ENCODE assay signal across 23 cellular contexts in the genomic region with DNA sequence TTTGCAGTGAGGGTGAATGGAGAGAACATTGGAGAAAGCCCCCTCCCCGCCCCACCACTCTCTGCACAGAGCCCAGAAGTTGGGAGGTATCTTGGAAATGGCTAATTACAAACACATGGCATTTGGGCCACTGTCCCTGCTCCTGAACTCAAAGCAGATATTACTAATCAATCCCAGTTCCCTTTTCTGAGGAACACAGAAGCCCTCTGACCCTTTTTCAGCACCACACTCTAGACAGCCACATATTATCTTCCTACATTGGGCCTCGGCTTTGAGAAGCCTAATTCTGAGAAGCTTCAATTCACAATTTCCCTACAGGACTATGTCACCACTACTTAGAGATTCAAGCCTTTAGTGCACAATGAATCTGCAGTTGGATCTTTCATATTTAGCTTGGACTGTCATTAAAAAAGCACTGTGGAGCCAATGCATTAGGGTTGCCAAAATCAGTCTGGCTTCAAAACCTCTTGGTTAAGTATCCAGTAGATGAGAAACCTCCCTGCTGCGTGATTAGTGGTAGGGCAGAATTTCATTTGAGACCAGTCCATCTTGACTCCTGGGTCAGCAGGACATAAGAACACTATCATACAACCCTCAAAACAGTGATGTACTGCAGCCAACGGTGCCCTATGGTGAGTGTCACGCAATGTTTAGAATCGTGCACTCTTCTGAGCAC. TPM values are rescaled to one million over a fixed set of nuclear protein-coding genes. Genes with fewer than 3 reads are reported as not detected.
DNase-seq lines count a peak whose midpoint lies in the region; ATAC-seq and TF ChIP-seq lines count a peak whose summit lies in the region.
"Had no signal": no experiment of that assay in that cellular context is flagged by ENCODE, and none has a peak within 500 bp of the region (broad histone marks: within the 10 kb centered on the region; RNA-seq: fewer than 3 reads in every experiment).

No MANE protein-coding gene starts in this region.

- H3K27ac ChIP-seq in trophoblast cell (ENCODE audit: low read depth, low read length), result no peak overlapping the region
- H3K27ac ChIP-seq: 22Rv1, KMS-11, SJSA1 had no signal

- H4K91ac ChIP-seq in trophoblast cell (ENCODE audit: low read depth, low read length), result no peak overlapping the region

- no peak overlapping the region for H3K14ac ChIP-seq in trophoblast cell (ENCODE audit: low read length)

- H3K4me3 Mint-ChIP-seq in brain, result peak overlapping the region in 1 of 5 experiments; percentile 39
- no peak overlapping the region for H3K4me3 Mint-ChIP-seq in stimulated activated memory B cell treated with anti-CD40 and anti-IgM and Interleukin-4, amounts not matched to agents 10 μg/mL and 1 μg/mL and 100 μg/mL, for 72 hours
- H3K4me3 Mint-ChIP-seq in activated T-cell treated with anti-CD3 and anti-CD28 coated beads, Interleukin-2, amount 50 U/mL, for 4 hours, result no peak overlapping the region
- H3K4me3 Mint-ChIP-seq: activated CD8-positive, alpha-beta T cell treated with anti-CD3 and anti-CD28 coated beads, Interleukin-2, amount 10 ng/mL, durations not matched to agents 7 days and 5 days; activated naive CD4-positive, alpha-beta T cell treated with anti-CD3 and anti-CD28 coated beads for 36 hours; natural killer cell treated with Interleukin-12 subunit alpha and Interleukin-12 subunit beta and Interleukin-15 and Interleukin-18, amount 100 ng/mL, for 72 hours had no signal

- H3K9ac ChIP-seq in trophoblast cell (ENCODE audit: low read length), result no peak overlapping the region
- H3K9ac ChIP-seq: KMS-11 had no signal

- H3K4me1 Mint-ChIP-seq in brain, result peaks cover 46% of the 10 kb centered on the region
- H3K4me1 Mint-ChIP-seq in stimulated activated memory B cell treated with anti-CD40 and anti-IgM and Interleukin-4, amounts not matched to agents 10 μg/mL and 1 μg/mL and 100 μg/mL, for 72 hours, result peaks cover 40% of the 10 kb centered on the region
- H3K4me1 Mint-ChIP-seq in activated T-cell treated with anti-CD3 and anti-CD28 coated beads, Interleukin-2, amount 50 U/mL, for 4 hours (ENCODE audit: low read depth), result peaks cover 7% of the 10 kb centered on the region

- H2AFZ ChIP-seq in trophoblast cell (ENCODE audit: insufficient read depth, low read length, poor library complexity), result no peak overlapping the region

- H3K79me2 ChIP-seq in trophoblast cell (ENCODE audit: control insufficient read depth, insufficient read depth, low read length, poor library complexity), result no peaks in the 10 kb centered on the region

- H3K23ac ChIP-seq in trophoblast cell (ENCODE audit: low read length), result no peak overlapping the region

- no peak overlapping the region for H2BK12ac ChIP-seq in trophoblast cell (ENCODE audit: low read length)

- H3K4ac ChIP-seq in trophoblast cell (ENCODE audit: low read depth, low read length), result no peak overlapping the region

- no peak overlapping the region for H3K4me3 ChIP-seq in trophoblast cell (ENCODE audit: low read depth, low read length)
- H3K4me3 ChIP-seq: HAP-1, SJSA1, tibial nerve had no signal

- peaks cover 6% of the 10 kb centered on the region for H3K36me3 Mint-ChIP-seq in brain
- H3K36me3 Mint-ChIP-seq in stimulated activated memory B cell treated with anti-CD40 and anti-IgM and Interleukin-4, amounts not matched to agents 10 μg/mL and 1 μg/mL and 100 μg/mL, for 72 hours, result peaks cover 52% of the 10 kb centered on the region
- H3K36me3 Mint-ChIP-seq in activated T-cell treated with anti-CD3 and anti-CD28 coated beads, Interleukin-2, amount 50 U/mL, for 4 hours (ENCODE audit: insufficient read depth), result no peaks in the 10 kb centered on the region
- H3K36me3 Mint-ChIP-seq: natural killer cell treated with Interleukin-12 subunit alpha and Interleukin-12 subunit beta and Interleukin-15 and Interleukin-18, amount 100 ng/mL, for 72 hours had no signal

- H3K27me3 ChIP-seq in trophoblast cell (ENCODE audit: insufficient read depth, low read length), result no peaks in the 10 kb centered on the region
- H3K27me3 ChIP-seq: SJSA1, tibial nerve had no signal

- H3K18ac ChIP-seq in trophoblast cell (ENCODE audit: low read length), result no peak overlapping the region

- H2BK5ac ChIP-seq in trophoblast cell (ENCODE audit: low read depth, low read length, poor library complexity), result no peak overlapping the region

- H3K27ac Mint-ChIP-seq in brain, result peak overlapping the region; percentile 72 to 94 (median 87)
- H3K27ac Mint-ChIP-seq in stimulated activated memory B cell treated with anti-CD40 and anti-IgM and Interleukin-4, amounts not matched to agents 10 μg/mL and 1 μg/mL and 100 μg/mL, for 72 hours, result peak overlapping the region; percentile 13
- H3K27ac Mint-ChIP-seq: activated CD8-positive, alpha-beta T cell treated with anti-CD3 and anti-CD28 coated beads, Interleukin-2, amount 10 ng/mL, durations not matched to agents 7 days and 5 days; activated naive CD4-positive, alpha-beta T cell treated with anti-CD3 and anti-CD28 coated beads for 36 hours; natural killer cell treated with Interleukin-12 subunit alpha and Interleukin-12 subunit beta and Interleukin-15 and Interleukin-18, amount 100 ng/mL, for 72 hours had no signal

- no peak overlapping the region for H2BK120ac ChIP-seq in trophoblast cell (ENCODE audit: insufficient read depth, low read length, poor library complexity)

- no peak overlapping the region for H3K4me2 ChIP-seq in trophoblast cell (ENCODE audit: low read length)
- H3K4me2 ChIP-seq: KMS-11 had no signal

- H3K27me3 Mint-ChIP-seq in brain, result no peaks in the 10 kb centered on the region
- H3K27me3 Mint-ChIP-seq in stimulated activated memory B cell treated with anti-CD40 and anti-IgM and Interleukin-4, amounts not matched to agents 10 μg/mL and 1 μg/mL and 100 μg/mL, for 72 hours, result no peaks in the 10 kb centered on the region
- H3K27me3 Mint-ChIP-seq in activated T-cell treated with anti-CD3 and anti-CD28 coated beads, Interleukin-2, amount 50 U/mL, for 4 hours (ENCODE audit: low read depth), result peaks cover 13% of the 10 kb centered on the region
- H3K27me3 Mint-ChIP-seq: natural killer cell treated with Interleukin-12 subunit alpha and Interleukin-12 subunit beta and Interleukin-15 and Interleukin-18, amount 100 ng/mL, for 72 hours had no signal

- H2AK5ac ChIP-seq in trophoblast cell (ENCODE audit: low read length), result no peak overlapping the region

- no peak overlapping the region for H4K8ac ChIP-seq in trophoblast cell (ENCODE audit: low read depth, low read length)

- TF ChIP-seq CTCF in brain (conservative IDR thresholded peaks at IDR 0.05), result no peak

- peaks cover 0 to 5% (median 0%) of the 10 kb centered on the region in 5 experiments for H3K9me3 Mint-ChIP-seq in brain
- peaks cover 7% of the 10 kb centered on the region for H3K9me3 Mint-ChIP-seq in stimulated activated memory B cell treated with anti-CD40 and anti-IgM and Interleukin-4, amounts not matched to agents 10 μg/mL and 1 μg/mL and 100 μg/mL, for 72 hours
- H3K9me3 Mint-ChIP-seq in activated T-cell treated with anti-CD3 and anti-CD28 coated beads, Interleukin-2, amount 50 U/mL, for 4 hours, result no peaks in the 10 kb centered on the region
- H3K9me3 Mint-ChIP-seq: activated naive CD4-positive, alpha-beta T cell treated with anti-CD3 and anti-CD28 coated beads for 36 hours; natural killer cell treated with Interleukin-12 subunit alpha and Interleukin-12 subunit beta and Interleukin-15 and Interleukin-18, amount 100 ng/mL, for 72 hours had no signal

- peak; percentile 74 for ATAC-seq in stimulated activated memory B cell treated with anti-CD40 and anti-IgM and Interleukin-4, amounts not matched to agents 10 μg/mL and 1 μg/mL and 100 μg/mL, for 72 hours
- no peak for ATAC-seq in activated T-cell treated with anti-CD3 and anti-CD28 coated beads, Interleukin-2, amount 50 U/mL, for 4 hours
- no peak for ATAC-seq in HG03045 (IDR thresholded peaks at IDR 0.05; ENCODE audit: unreplicated experiment)
- ATAC-seq: activated CD4-positive, CD25-positive, alpha-beta regulatory T cell treated with anti-CD3 and anti-CD28 coated beads, Interleukin-2, amount 50 U/mL, for 24 hours; activated CD8-positive, alpha-beta T cell treated with anti-CD3 and anti-CD28 coated beads, Interleukin-2, amount 10 ng/mL, durations not matched to agents 7 days and 5 days; natural killer cell treated with Interleukin-12 subunit alpha and Interleukin-12 subunit beta and Interleukin-15 and Interleukin-18, amount 100 ng/mL, for 72 hours; Panc1; stimulated activated naive CD8-positive, alpha-beta T cell treated with anti-CD3 and anti-CD28 coated beads, Interleukin-15, Interleukin-2, amounts not matched to agents 100 U/mL and 50 U/mL, for 24 hours had no signal

- DNase-seq in DMS79 treated with DMSO at 0.1 percent for 48 hours (lab: John Stamatoyannopoulos, UW) (peak; percentile 99), DMS79 (lab: John Stamatoyannopoulos, UW) (no peak), NCI-H2227 (lab: John Stamatoyannopoulos, UW; ENCODE audit: unreplicated experiment) (peak; percentile 41), trophoblast cell (no peak)
- no peak for DNase-seq in activated T-cell treated with anti-CD3 and anti-CD28 coated beads, Interleukin-2, amount 50 U/mL, for 4 hours
- DNase-seq: activated CD8-positive, alpha-beta T cell treated with anti-CD3 and anti-CD28 coated beads, Interleukin-2, amount 10 ng/mL, durations not matched to agents 7 days and 5 days; activated naive CD4-positive, alpha-beta T cell treated with anti-CD3 and anti-CD28 coated beads for 36 hours; activated T-cell treated with anti-CD3 and anti-CD28 coated beads, Interleukin-2, amount 50 U/mL, for 1 hour; AML-193; effector memory CD4-positive, alpha-beta T cell; stimulated activated CD4-positive, alpha-beta T cell treated with anti-CD3 and anti-CD28 coated beads, Interleukin-2, amount 100 ng/mL, for 24 hours; stimulated activated naive CD8-positive, alpha-beta T cell treated with anti-CD3 and anti-CD28 coated beads, Interleukin-15, Interleukin-2, amounts not matched to agents 100 U/mL and 50 U/mL, for 24 hours had no signal

- no peaks in the 10 kb centered on the region for H3K79me1 ChIP-seq in trophoblast cell (ENCODE audit: low read length)

- H3K36me3 ChIP-seq in trophoblast cell (ENCODE audit: control insufficient read depth in 1 of 2, insufficient read depth in 2 of 2, low read length in 2 of 2), result no peaks in the 10 kb centered on the region
- H3K36me3 ChIP-seq: HAP-1 had no signal

- no CpG with 5 or more reads among the region's 6 CpGs for WGBS in trophoblast cell (ENCODE audit: extremely low coverage, insufficient coverage, insufficient read length)

- H3K9me3 ChIP-seq in trophoblast cell (ENCODE audit: insufficient read depth, low read depth, low read length), result no peaks in the 10 kb centered on the region
- H3K9me3 ChIP-seq: HAP-1, SJSA1, tibial nerve had no signal

- no peak overlapping the region for H4K12ac ChIP-seq in trophoblast cell (ENCODE audit: low read depth, low read length)

- H3K4me1 ChIP-seq in trophoblast cell (ENCODE audit: control insufficient read depth in 1 of 2, insufficient read depth in 2 of 2, low read length in 2 of 2), result peaks cover 3 to 4% of the 10 kb centered on the region in 2 experiments
- H3K4me1 ChIP-seq: HAP-1 had no signal

RNA-seq across cellular contexts. Expression of a gene that starts 26.1 kb away (rescaled TPM):
- 58.2 TPM for polyA plus RNA-seq in brain (ENCODE audit: insufficient read depth, low read depth, low replicate concordance)
- total RNA-seq in activated T-cell treated with anti-CD3 and anti-CD28 coated beads, Interleukin-2, amount 50 U/mL, for 4 hours, result 1 to 10 TPM; 2.2 to 8.0 (median 2.6) TPM
- 8.0 and 9.2 TPM in 2 replicates for polyA plus RNA-seq in trophoblast cell (2013)

Comparison
In these comparisons a context has a peak if more than half of its experiments do, and no peak if none do; other contexts are left out.
1. DNase-seq: peak in DMS79 treated with DMSO at 0.1 percent for 48 hours (single experiment) and NCI-H2227 (single experiment); none in DMS79 (single experiment), activated T-cell treated with anti-CD3 and anti-CD28 coated beads, Interleukin-2, amount 50 U/mL, for 4 hours (single experiment) and trophoblast cell (0 of 2).